ENCODE assay signal across 1 cellular context in genomic region chr1:119631433-119632102, GRCh38.
TF ChIP-seq lines count a peak whose summit lies in the region.

No MANE protein-coding gene starts in this region.

TF ChIP-seq in HepG2, 621 proteins besides CTCF, POLR2A, EP300 and RAD21 (continued from another document):
- TF ChIP-seq AFF4 (CRISPR knock-in tag; IDR thresholded peaks at IDR 0.05) (no peak), ZNF749 (CRISPR knock-in tag; IDR thresholded peaks at IDR 0.05; ENCODE audit: borderline replicate concordance) (peak; percentile 76; the same call in 1 of the 2 replicates), SUZ12 (IDR thresholded peaks at IDR 0.05; ENCODE audit: low read depth, low read length) (no peak), UBTF (CRISPR knock-in tag; IDR thresholded peaks at IDR 0.05) (peak; percentile 88), EZH2 (conservative IDR thresholded peaks at IDR 0.05; ENCODE audit: low read depth, low read length) (no peak), ZMYM3 (CRISPR knock-in tag; IDR thresholded peaks at IDR 0.05) (no peak), ZNF609 (CRISPR knock-in tag; IDR thresholded peaks at IDR 0.05; ENCODE audit: borderline replicate concordance) (no peak), NR1H2 (CRISPR knock-in tag; IDR thresholded peaks at IDR 0.05; ENCODE audit: borderline replicate concordance, low read depth) (no peak), SMAD3 (CRISPR knock-in tag; IDR thresholded peaks at IDR 0.05) (no peak), SAP130 (CRISPR knock-in tag; IDR thresholded peaks at IDR 0.05; ENCODE audit: low read depth) (peak; percentile 69), ZMAT5 (CRISPR knock-in tag; IDR thresholded peaks at IDR 0.05; ENCODE audit: borderline replicate concordance, low read depth) (no peak), PHF21A (CRISPR knock-in tag; IDR thresholded peaks at IDR 0.05) (peak; percentile 85), FOXK1 (CRISPR knock-in tag; IDR thresholded peaks at IDR 0.05; ENCODE audit: borderline replicate concordance, low read depth) (peak; percentile 59; the same call in 1 of the 2 replicates), ZNF460 (CRISPR knock-in tag; IDR thresholded peaks at IDR 0.05; ENCODE audit: borderline replicate concordance) (no peak), ZNF629 (CRISPR knock-in tag; conservative IDR thresholded peaks at IDR 0.05) (peak; percentile 37; the same call in 1 of the 2 replicates), DMAP1 (CRISPR knock-in tag; IDR thresholded peaks at IDR 0.05) (peak; percentile 68; the same call in 1 of the 2 replicates), CREB1 (IDR thresholded peaks at IDR 0.05) (no peak), CREB1 (CRISPR knock-in tag; IDR thresholded peaks at IDR 0.05) (no peak), TBL1XR1 (IDR thresholded peaks at IDR 0.05; ENCODE audit: borderline replicate concordance, low read length, partially characterized antibody) (peak; percentile 24), YEATS2 (CRISPR knock-in tag; IDR thresholded peaks at IDR 0.05; ENCODE audit: borderline replicate concordance) (no peak), XRCC5 (optimal IDR thresholded peaks at IDR 0.05; ENCODE audit: low read length) (no peak), GATAD2A (CRISPR knock-in tag; IDR thresholded peaks at IDR 0.05) (no peak), ZNF841 (CRISPR knock-in tag; IDR thresholded peaks at IDR 0.05; ENCODE audit: borderline replicate concordance) (no peak), FOXO4 (CRISPR knock-in tag; conservative IDR thresholded peaks at IDR 0.05) (no peak), PLRG1 (conservative IDR thresholded peaks at IDR 0.05) (no peak), ZNF33A (CRISPR knock-in tag; IDR thresholded peaks at IDR 0.05; ENCODE audit: borderline replicate concordance) (no peak), NR3C1 (CRISPR knock-in tag; IDR thresholded peaks at IDR 0.05) (no peak), NR2F1 (CRISPR knock-in tag; IDR thresholded peaks at IDR 0.05) (0 out of 4 replicates have a peak, but pooled peaks of 1 of the 2 experiments have one; percentile 29), TERF1 (CRISPR knock-in tag; IDR thresholded peaks at IDR 0.05) (no peak), ZNF562 (CRISPR knock-in tag; IDR thresholded peaks at IDR 0.05; ENCODE audit: borderline replicate concordance) (no peak), ZNF616 (CRISPR knock-in tag; IDR thresholded peaks at IDR 0.05; ENCODE audit: low read depth) (no peak), FUBP1 (CRISPR knock-in tag; IDR thresholded peaks at IDR 0.05; ENCODE audit: borderline replicate concordance) (no peak), ATF7 (IDR thresholded peaks at IDR 0.05) (no peak), ATF7 (CRISPR knock-in tag; IDR thresholded peaks at IDR 0.05) (no peak), ZNF737 (CRISPR knock-in tag; IDR thresholded peaks at IDR 0.05; ENCODE audit: borderline replicate concordance) (no peak), ZBTB42 (CRISPR knock-in tag; IDR thresholded peaks at IDR 0.05) (peak; percentile 95), STAG1 (CRISPR knock-in tag; IDR thresholded peaks at IDR 0.05) (no peak), ZBTB25 (CRISPR knock-in tag; IDR thresholded peaks at IDR 0.05) (no peak), RBM39 (IDR thresholded peaks at IDR 0.05; ENCODE audit: low read depth, low read length, poor library complexity, severe bottlenecking) (no peak), ZNF747 (CRISPR knock-in tag; IDR thresholded peaks at IDR 0.05; ENCODE audit: borderline replicate concordance) (peak; percentile 68; the same call in 1 of the 2 replicates), ZFP82 (CRISPR knock-in tag; IDR thresholded peaks at IDR 0.05; ENCODE audit: borderline replicate concordance) (no peak), AHR (CRISPR knock-in tag; IDR thresholded peaks at IDR 0.05) (no peak)
